1 cellular context compared by ENCODE assay signal in genomic region chr5:75054110-75054930, GRCh38.
TF ChIP-seq lines count a peak whose summit lies in the region.

No MANE protein-coding gene starts in this region.

TF ChIP-seq in H1, 55 proteins besides CTCF, POLR2A, EP300 and RAD21 (continued from another document):
- TF ChIP-seq CHD7 (IDR thresholded peaks at IDR 0.05; ENCODE audit: insufficient replicate concordance, low read length) = no peak
- peak; percentile 78 for TF ChIP-seq POLR2AphosphoS5 (IDR thresholded peaks at IDR 0.05; ENCODE audit: low read depth, low read length)
- no peak for TF ChIP-seq FOSL1 (IDR thresholded peaks at IDR 0.05; ENCODE audit: insufficient read depth, low read depth, low read length)
- no peak for TF ChIP-seq SP1 (IDR thresholded peaks at IDR 0.05; ENCODE audit: low read depth, low read length)
- peak; percentile 64 for TF ChIP-seq TAF1 (IDR thresholded peaks at IDR 0.05; ENCODE audit: low read depth, low read length)
